In genomic region chr19:11236324-11237301, GRCh38 we compare ENCODE assay signal across 1 cellular context.
TF ChIP-seq lines count a peak whose summit lies in the region.

No MANE protein-coding gene starts in this region.

TF ChIP-seq in HepG2, 621 proteins besides CTCF, POLR2A, EP300 and RAD21 (continued from another document and continues in another):
- TF ChIP-seq, protein P1, sequence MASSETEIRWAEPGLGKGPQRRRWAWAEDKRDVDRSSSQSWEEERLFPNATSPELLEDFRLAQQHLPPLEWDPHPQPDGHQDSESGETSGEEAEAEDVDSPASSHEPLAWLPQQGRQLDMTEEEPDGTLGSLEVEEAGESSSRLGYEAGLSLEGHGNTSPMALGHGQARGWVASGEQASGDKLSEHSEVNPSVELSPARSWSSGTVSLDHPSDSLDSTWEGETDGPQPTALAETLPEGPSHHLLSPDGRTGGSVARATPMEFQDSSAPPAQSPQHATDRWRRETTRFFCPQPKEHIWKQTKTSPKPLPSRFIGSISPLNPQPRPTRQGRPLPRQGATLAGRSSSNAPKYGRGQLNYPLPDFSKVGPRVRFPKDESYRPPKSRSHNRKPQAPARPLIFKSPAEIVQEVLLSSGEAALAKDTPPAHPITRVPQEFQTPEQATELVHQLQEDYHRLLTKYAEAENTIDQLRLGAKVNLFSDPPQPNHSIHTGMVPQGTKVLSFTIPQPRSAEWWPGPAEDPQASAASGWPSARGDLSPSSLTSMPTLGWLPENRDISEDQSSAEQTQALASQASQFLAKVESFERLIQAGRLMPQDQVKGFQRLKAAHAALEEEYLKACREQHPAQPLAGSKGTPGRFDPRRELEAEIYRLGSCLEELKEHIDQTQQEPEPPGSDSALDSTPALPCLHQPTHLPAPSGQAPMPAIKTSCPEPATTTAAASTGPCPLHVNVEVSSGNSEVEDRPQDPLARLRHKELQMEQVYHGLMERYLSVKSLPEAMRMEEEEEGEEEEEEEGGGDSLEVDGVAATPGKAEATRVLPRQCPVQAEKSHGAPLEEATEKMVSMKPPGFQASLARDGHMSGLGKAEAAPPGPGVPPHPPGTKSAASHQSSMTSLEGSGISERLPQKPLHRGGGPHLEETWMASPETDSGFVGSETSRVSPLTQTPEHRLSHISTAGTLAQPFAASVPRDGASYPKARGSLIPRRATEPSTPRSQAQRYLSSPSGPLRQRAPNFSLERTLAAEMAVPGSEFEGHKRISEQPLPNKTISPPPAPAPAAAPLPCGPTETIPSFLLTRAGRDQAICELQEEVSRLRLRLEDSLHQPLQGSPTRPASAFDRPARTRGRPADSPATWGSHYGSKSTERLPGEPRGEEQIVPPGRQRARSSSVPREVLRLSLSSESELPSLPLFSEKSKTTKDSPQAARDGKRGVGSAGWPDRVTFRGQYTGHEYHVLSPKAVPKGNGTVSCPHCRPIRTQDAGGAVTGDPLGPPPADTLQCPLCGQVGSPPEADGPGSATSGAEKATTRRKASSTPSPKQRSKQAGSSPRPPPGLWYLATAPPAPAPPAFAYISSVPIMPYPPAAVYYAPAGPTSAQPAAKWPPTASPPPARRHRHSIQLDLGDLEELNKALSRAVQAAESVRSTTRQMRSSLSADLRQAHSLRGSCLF (CRISPR knock-in tag; IDR thresholded peaks at IDR 0.05; ENCODE audit: borderline replicate concordance), result no peak
- TF ChIP-seq ZBTB8A (CRISPR knock-in tag; IDR thresholded peaks at IDR 0.05; ENCODE audit: borderline replicate concordance, low read depth), result 0 out of 2 replicates have a peak, but pooled peaks have one; percentile 44
- TF ChIP-seq RCOR2 (CRISPR knock-in tag; IDR thresholded peaks at IDR 0.05), result 0 out of 2 replicates have a peak, but pooled peaks have one; percentile 50
- no peak for TF ChIP-seq SRF (IDR thresholded peaks at IDR 0.05; ENCODE audit: low read depth, low read length)
- no peak; the same call in none of the 2 replicates for TF ChIP-seq SPEN (CRISPR knock-in tag; IDR thresholded peaks at IDR 0.05; ENCODE audit: low read depth)
- no peak for TF ChIP-seq ETS1 (CRISPR knock-in tag; IDR thresholded peaks at IDR 0.05)
- TF ChIP-seq SRSF1 (optimal IDR thresholded peaks at IDR 0.05; ENCODE audit: low read depth, low read length), result peak; percentile 85
- TF ChIP-seq, protein P2, sequence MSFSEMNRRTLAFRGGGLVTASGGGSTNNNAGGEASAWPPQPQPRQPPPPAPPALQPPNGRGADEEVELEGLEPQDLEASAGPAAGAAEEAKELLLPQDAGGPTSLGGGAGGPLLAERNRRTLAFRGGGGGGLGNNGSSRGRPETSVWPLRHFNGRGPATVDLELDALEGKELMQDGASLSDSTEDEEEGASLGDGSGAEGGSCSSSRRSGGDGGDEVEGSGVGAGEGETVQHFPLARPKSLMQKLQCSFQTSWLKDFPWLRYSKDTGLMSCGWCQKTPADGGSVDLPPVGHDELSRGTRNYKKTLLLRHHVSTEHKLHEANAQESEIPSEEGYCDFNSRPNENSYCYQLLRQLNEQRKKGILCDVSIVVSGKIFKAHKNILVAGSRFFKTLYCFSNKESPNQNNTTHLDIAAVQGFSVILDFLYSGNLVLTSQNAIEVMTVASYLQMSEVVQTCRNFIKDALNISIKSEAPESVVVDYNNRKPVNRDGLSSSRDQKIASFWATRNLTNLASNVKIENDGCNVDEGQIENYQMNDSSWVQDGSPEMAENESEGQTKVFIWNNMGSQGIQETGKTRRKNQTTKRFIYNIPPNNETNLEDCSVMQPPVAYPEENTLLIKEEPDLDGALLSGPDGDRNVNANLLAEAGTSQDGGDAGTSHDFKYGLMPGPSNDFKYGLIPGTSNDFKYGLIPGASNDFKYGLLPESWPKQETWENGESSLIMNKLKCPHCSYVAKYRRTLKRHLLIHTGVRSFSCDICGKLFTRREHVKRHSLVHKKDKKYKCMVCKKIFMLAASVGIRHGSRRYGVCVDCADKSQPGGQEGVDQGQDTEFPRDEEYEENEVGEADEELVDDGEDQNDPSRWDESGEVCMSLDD (CRISPR knock-in tag; IDR thresholded peaks at IDR 0.05; ENCODE audit: borderline replicate concordance), result peak; percentile 91
- TF ChIP-seq FOXA3 (CRISPR knock-in tag; IDR thresholded peaks at IDR 0.05), result peak; percentile 61; the same call in 1 of the 2 replicates
- TF ChIP-seq SOX13 (IDR thresholded peaks at IDR 0.05), result no peak
- TF ChIP-seq SOX13 (CRISPR knock-in tag; conservative IDR thresholded peaks at IDR 0.05 in 1 of 2, IDR thresholded peaks at IDR 0.05 in 1 of 2), result peak in 1 of 2 experiments; percentile 67; a peak in 1 of 4 replicates
- peak; percentile 62 for TF ChIP-seq ZSCAN29 (CRISPR knock-in tag; conservative IDR thresholded peaks at IDR 0.05)
- no peak for TF ChIP-seq POLR2AphosphoS2 (IDR thresholded peaks at IDR 0.05; ENCODE audit: low read depth, low read length)
- peak; percentile 35; the same call in 1 of the 2 replicates for TF ChIP-seq PHF8 (CRISPR knock-in tag; IDR thresholded peaks at IDR 0.05)
- peak; percentile 49; the same call in 1 of the 2 replicates for TF ChIP-seq SSRP1 (CRISPR knock-in tag; IDR thresholded peaks at IDR 0.05)
- TF ChIP-seq, protein P3, sequence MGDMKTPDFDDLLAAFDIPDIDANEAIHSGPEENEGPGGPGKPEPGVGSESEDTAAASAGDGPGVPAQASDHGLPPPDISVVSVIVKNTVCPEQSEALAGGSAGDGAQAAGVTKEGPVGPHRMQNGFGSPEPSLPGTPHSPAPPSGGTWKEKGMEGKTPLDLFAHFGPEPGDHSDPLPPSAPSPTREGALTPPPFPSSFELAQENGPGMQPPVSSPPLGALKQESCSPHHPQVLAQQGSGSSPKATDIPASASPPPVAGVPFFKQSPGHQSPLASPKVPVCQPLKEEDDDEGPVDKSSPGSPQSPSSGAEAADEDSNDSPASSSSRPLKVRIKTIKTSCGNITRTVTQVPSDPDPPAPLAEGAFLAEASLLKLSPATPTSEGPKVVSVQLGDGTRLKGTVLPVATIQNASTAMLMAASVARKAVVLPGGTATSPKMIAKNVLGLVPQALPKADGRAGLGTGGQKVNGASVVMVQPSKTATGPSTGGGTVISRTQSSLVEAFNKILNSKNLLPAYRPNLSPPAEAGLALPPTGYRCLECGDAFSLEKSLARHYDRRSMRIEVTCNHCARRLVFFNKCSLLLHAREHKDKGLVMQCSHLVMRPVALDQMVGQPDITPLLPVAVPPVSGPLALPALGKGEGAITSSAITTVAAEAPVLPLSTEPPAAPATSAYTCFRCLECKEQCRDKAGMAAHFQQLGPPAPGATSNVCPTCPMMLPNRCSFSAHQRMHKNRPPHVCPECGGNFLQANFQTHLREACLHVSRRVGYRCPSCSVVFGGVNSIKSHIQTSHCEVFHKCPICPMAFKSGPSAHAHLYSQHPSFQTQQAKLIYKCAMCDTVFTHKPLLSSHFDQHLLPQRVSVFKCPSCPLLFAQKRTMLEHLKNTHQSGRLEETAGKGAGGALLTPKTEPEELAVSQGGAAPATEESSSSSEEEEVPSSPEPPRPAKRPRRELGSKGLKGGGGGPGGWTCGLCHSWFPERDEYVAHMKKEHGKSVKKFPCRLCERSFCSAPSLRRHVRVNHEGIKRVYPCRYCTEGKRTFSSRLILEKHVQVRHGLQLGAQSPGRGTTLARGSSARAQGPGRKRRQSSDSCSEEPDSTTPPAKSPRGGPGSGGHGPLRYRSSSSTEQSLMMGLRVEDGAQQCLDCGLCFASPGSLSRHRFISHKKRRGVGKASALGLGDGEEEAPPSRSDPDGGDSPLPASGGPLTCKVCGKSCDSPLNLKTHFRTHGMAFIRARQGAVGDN (CRISPR knock-in tag; IDR thresholded peaks at IDR 0.05), result peak; percentile 95
- TF ChIP-seq IRF2 (CRISPR knock-in tag; IDR thresholded peaks at IDR 0.05), result peak; percentile 61; the same call in 1 of the 2 replicates
- TF ChIP-seq FLYWCH1 (CRISPR knock-in tag; IDR thresholded peaks at IDR 0.05), result no peak
- TF ChIP-seq, protein P4, sequence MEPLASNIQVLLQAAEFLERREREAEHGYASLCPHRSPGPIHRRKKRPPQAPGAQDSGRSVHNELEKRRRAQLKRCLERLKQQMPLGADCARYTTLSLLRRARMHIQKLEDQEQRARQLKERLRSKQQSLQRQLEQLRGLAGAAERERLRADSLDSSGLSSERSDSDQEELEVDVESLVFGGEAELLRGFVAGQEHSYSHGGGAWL (CRISPR knock-in tag; IDR thresholded peaks at IDR 0.05), result peak; percentile 16; the same call in 1 of the 2 replicates
- TF ChIP-seq ZSCAN21 (CRISPR knock-in tag; IDR thresholded peaks at IDR 0.05; ENCODE audit: borderline replicate concordance), result peak; percentile 72; the same call in 1 of the 2 replicates
- no peak for TF ChIP-seq ZNF557 (CRISPR knock-in tag; IDR thresholded peaks at IDR 0.05)
- peak; percentile 71; the same call in 1 of the 2 replicates for TF ChIP-seq ZNF563 (CRISPR knock-in tag; IDR thresholded peaks at IDR 0.05)
- TF ChIP-seq BCLAF1 (IDR thresholded peaks at IDR 0.05), result no peak
- no peak for TF ChIP-seq PAX8 (CRISPR knock-in tag; IDR thresholded peaks at IDR 0.05; ENCODE audit: borderline replicate concordance)
- no peak for TF ChIP-seq SRSF9 (IDR thresholded peaks at IDR 0.05; ENCODE audit: borderline replicate concordance, insufficient read depth, low read depth, low read length, poor library complexity, severe bottlenecking)
- TF ChIP-seq ETV5 (CRISPR knock-in tag; IDR thresholded peaks at IDR 0.05; ENCODE audit: borderline replicate concordance), result peak; percentile 88; the same call in 1 of the 2 replicates
- no peak for TF ChIP-seq TAF15 (IDR thresholded peaks at IDR 0.05; ENCODE audit: low read depth, low read length, poor library complexity, severe bottlenecking)
- TF ChIP-seq AFF4 (CRISPR knock-in tag; IDR thresholded peaks at IDR 0.05), result 0 out of 2 replicates have a peak, but pooled peaks have one; percentile 34
- TF ChIP-seq ZNF816 (CRISPR knock-in tag; IDR thresholded peaks at IDR 0.05; ENCODE audit: borderline replicate concordance), result no peak
